In genomic region chr1:7301346-7301993, GRCh38 we compare ENCODE assay signal across 1 cellular context.
A peak's percentile ranks its signal among the peaks of the same experiment; 100 is the strongest.
TF ChIP-seq lines count a peak whose summit lies in the region.

No MANE protein-coding gene starts in this region.

TF ChIP-seq in HEK293, 187 proteins besides CTCF, POLR2A, EP300 and RAD21 (continued from another document):
- TF ChIP-seq ZNF362 (tag by site-specific recombination; IDR thresholded peaks at IDR 0.05), result no peak
- TF ChIP-seq ZBTB26 (tag by site-specific recombination; optimal IDR thresholded peaks at IDR 0.05), result peak; percentile 10
- TF ChIP-seq PRDM4 (tag by site-specific recombination; IDR thresholded peaks at IDR 0.05), result no peak
- no peak for TF ChIP-seq ZNF10 (tag by site-specific recombination; IDR thresholded peaks at IDR 0.05)
- TF ChIP-seq ZNF837 (tag by site-specific recombination; IDR thresholded peaks at IDR 0.05), result no peak
- no peak for TF ChIP-seq ZNF341 (tag by site-specific recombination; IDR thresholded peaks at IDR 0.05; ENCODE audit: low read depth)
- no peak for TF ChIP-seq GLIS2 (tag by site-specific recombination; IDR thresholded peaks at IDR 0.05)
- 0 out of 2 replicates have a peak, but pooled peaks have one; percentile 2 for TF ChIP-seq ZIC2 (tag by site-specific recombination; IDR thresholded peaks at IDR 0.05)
- TF ChIP-seq SCRT1 (tag by site-specific recombination; IDR thresholded peaks at IDR 0.05; ENCODE audit: borderline replicate concordance), result no peak
- TF ChIP-seq IKZF3 (tag by site-specific recombination; IDR thresholded peaks at IDR 0.05), result no peak
- 0 out of 2 replicates have a peak, but pooled peaks have one; percentile 5 for TF ChIP-seq ZNF280D (tag by site-specific recombination; IDR thresholded peaks at IDR 0.05)
- no peak for TF ChIP-seq ZNF175 (tag by site-specific recombination; IDR thresholded peaks at IDR 0.05)
- no peak for TF ChIP-seq ZNF138 (tag by site-specific recombination; IDR thresholded peaks at IDR 0.05; ENCODE audit: borderline replicate concordance)
- 0 out of 2 replicates have a peak, but pooled peaks have one; percentile 11 for TF ChIP-seq ZEB2 (tag by site-specific recombination; IDR thresholded peaks at IDR 0.05)
- no peak for TF ChIP-seq ZNF37A (tag by site-specific recombination; IDR thresholded peaks at IDR 0.05)
- no peak for TF ChIP-seq ZNF610 (tag by site-specific recombination; IDR thresholded peaks at IDR 0.05; ENCODE audit: borderline replicate concordance)
- no peak for TF ChIP-seq ZBTB10 (tag by site-specific recombination; IDR thresholded peaks at IDR 0.05)
- TF ChIP-seq INSM2 (tag by site-specific recombination; IDR thresholded peaks at IDR 0.05), result no peak
- no peak for TF ChIP-seq GLI2 (tag by site-specific recombination; IDR thresholded peaks at IDR 0.05; ENCODE audit: borderline replicate concordance, low read depth)
- TF ChIP-seq ZNF24 (tag by site-specific recombination; IDR thresholded peaks at IDR 0.05), result no peak
- TF ChIP-seq BCL11B (tag by site-specific recombination; IDR thresholded peaks at IDR 0.05; ENCODE audit: low read depth), result no peak
- no peak for TF ChIP-seq ZNF248 (tag by site-specific recombination; IDR thresholded peaks at IDR 0.05)
- TF ChIP-seq ZBTB44 (tag by site-specific recombination; IDR thresholded peaks at IDR 0.05), result no peak
- no peak for TF ChIP-seq ZNF274 (IDR thresholded peaks at IDR 0.05; ENCODE audit: low read length)
- no peak for TF ChIP-seq ZNF274 (tag by site-specific recombination; IDR thresholded peaks at IDR 0.05; ENCODE audit: borderline replicate concordance)
- TF ChIP-seq GLIS1 (tag by site-specific recombination; IDR thresholded peaks at IDR 0.05), result no peak
- TF ChIP-seq SP7 (tag by site-specific recombination; IDR thresholded peaks at IDR 0.05), result peak; percentile 6; the same call in 1 of the 2 replicates
- TF ChIP-seq ZNF518A (tag by site-specific recombination; conservative IDR thresholded peaks at IDR 0.05; ENCODE audit: low read depth), result no peak; the same call in 1 of the 2 replicates
- TF ChIP-seq ZNF473 (tag by site-specific recombination; IDR thresholded peaks at IDR 0.05), result no peak
- no peak for TF ChIP-seq SALL2 (tag by site-specific recombination; IDR thresholded peaks at IDR 0.05; ENCODE audit: borderline replicate concordance)
TF ChIP-seq in HEK293: peak in this region for 5.
